7 cellular contexts compared by ENCODE assay signal in the genomic region with DNA sequence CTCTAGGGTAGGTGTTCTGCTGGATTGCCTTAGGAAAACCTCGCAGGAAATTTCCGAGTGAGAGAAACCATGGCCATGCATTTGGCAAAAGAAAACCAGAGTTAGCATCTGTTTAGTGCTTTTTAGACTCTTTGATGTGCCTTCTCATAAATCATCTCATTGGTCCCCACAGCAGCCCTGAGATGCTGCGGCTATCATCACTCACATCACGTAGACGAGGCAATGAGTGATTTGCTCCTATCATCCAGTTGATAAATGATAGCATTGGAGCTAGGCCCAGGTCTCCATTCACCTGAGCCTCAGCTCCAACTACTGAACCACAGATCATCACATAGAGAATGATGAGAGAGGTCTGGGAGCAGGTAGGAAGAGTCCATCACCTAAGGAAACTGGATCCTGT.
"Had no signal": no experiment of that assay in that cellular context is flagged by ENCODE, and none has a peak within 500 bp of the region (broad histone marks: within the 10 kb centered on the region; RNA-seq: fewer than 3 reads in every experiment).

No MANE protein-coding gene starts in this region.

- DNase-seq: H9, HCEC 1CT, IMR-90 had no signal

- H3K4me1 Mint-ChIP-seq: GM23338 had no signal

- H3K27ac Mint-ChIP-seq: GM23338, H9 had no signal

- FAIRE-seq: H1, H54, HTR-8/SVneo had no signal

- H3K9me3 Mint-ChIP-seq: GM23338, H9 had no signal

- H3K4me3 ChIP-seq: GM23338 had no signal

- H3K4me3 Mint-ChIP-seq: GM23338, H9 had no signal
